24 cellular contexts compared by ENCODE assay signal in genomic region chr9:114218264-114219120, GRCh38.
A peak's percentile ranks its signal among the peaks of the same experiment; 100 is the strongest.
DNase-seq lines count a peak whose midpoint lies in the region; ATAC-seq, FAIRE-seq and TF ChIP-seq lines count a peak whose summit lies in the region.
"Had no signal": no experiment of that assay in that cellular context is flagged by ENCODE, and none has a peak within 500 bp of the region (broad histone marks: within the 10 kb centered on the region; RNA-seq: fewer than 3 reads in every experiment).

No MANE protein-coding gene starts in this region.

- TF ChIP-seq CTCF in HepG2 (CRISPR knock-in tag; IDR thresholded peaks at IDR 0.05) (no peak), right lobe of liver (IDR thresholded peaks at IDR 0.05) (no peak), vagina (IDR thresholded peaks at IDR 0.05) (no peak), psoas muscle (IDR thresholded peaks at IDR 0.05) (no peak)

- POLR2A ChIA-PET in HepG2 (lab: Yijun Ruan, JAX): interaction anchor here (1.2 kb wide), 1 partner anchor 44 kb away, joined by 3 read pairs; no protein-coding TSS in a partner anchor

- peak overlapping the region; percentile 22 to 39 for H3K4ac ChIP-seq in mesenchymal stem cell (ENCODE audit: low read depth in 1 of 2, low read length in 2 of 2)

- H3K27me3 ChIP-seq in HepG2 (ENCODE audit: control insufficient read depth in 1 of 2, insufficient read depth in 2 of 2, low read length in 2 of 2): no peaks in the 10 kb centered on the region
- no peaks in the 10 kb centered on the region for H3K27me3 ChIP-seq in right lobe of liver
- no peaks in the 10 kb centered on the region for H3K27me3 ChIP-seq in mesenchymal stem cell (ENCODE audit: control insufficient read depth in 1 of 2, insufficient read depth in 1 of 2, low read length in 2 of 2)
- H3K27me3 ChIP-seq in vagina: no peaks in the 10 kb centered on the region
- H3K27me3 ChIP-seq in psoas muscle (ENCODE audit: insufficient read depth in 3 of 3, low read length in 2 of 3): no peaks in the 10 kb centered on the region

- intact Hi-C loops in HepG2 (cut with micrococcal nuclease; ENCODE audit: unreplicated experiment): no loop called here
- intact Hi-C loops in right lobe of liver (cut with DNase I): no loop called here
- intact Hi-C loops in vagina (cut with DNase I): no loop called here
- intact Hi-C loops in psoas muscle (cut with DNase I): no loop called here

- H2BK15ac ChIP-seq in mesenchymal stem cell (ENCODE audit: low read depth, poor library complexity, severe bottlenecking): peak overlapping the region; percentile 45

- H2BK120ac ChIP-seq in mesenchymal stem cell (ENCODE audit: low read depth, low read length): peak overlapping the region; percentile 56

- FAIRE-seq in HepG2 (lab: Jason Lieb, UNC): no peak
- FAIRE-seq: keratinocyte had no signal

- peak overlapping the region; percentile 34 to 87 for H2BK12ac ChIP-seq in mesenchymal stem cell (ENCODE audit: low read length in 2 of 2)

- H2AK5ac ChIP-seq in mesenchymal stem cell (ENCODE audit: low read length, severe bottlenecking): peak overlapping the region; percentile 16

- H4K20me1 ChIP-seq in HepG2 (ENCODE audit: insufficient read depth, low read length): no peaks in the 10 kb centered on the region

- H2AFZ ChIP-seq in HepG2 (ENCODE audit: low read length) (no peak overlapping the region), mesenchymal stem cell (ENCODE audit: low read depth, low read length) (no peak overlapping the region)

- 95% methylated on average over 8 of the region's 11 CpGs for WGBS in HepG2 (ENCODE audit: low lambda C conversion rate)
- WGBS in right lobe of liver (ENCODE audit: insufficient coverage, low coverage, low lambda C conversion rate, missing lambda C conversion rate): 93% methylated on average over 8 of the region's 11 CpGs
- 94% methylated on average over 9 of the region's 11 CpGs for WGBS in mesenchymal stem cell
- 88 to 94% (median 93%) methylated on average over 11 of the region's 11 CpGs for WGBS in psoas muscle, 3 donors

- no peak overlapping the region for H4K8ac ChIP-seq in mesenchymal stem cell (ENCODE audit: low read length)

- H3K27ac ChIP-seq in HepG2 (ENCODE audit: extremely low read length, insufficient read depth, low read length) (no peak overlapping the region), right lobe of liver (no peak overlapping the region), mesenchymal stem cell (ENCODE audit: low read length, poor library complexity, severe bottlenecking) (no peak overlapping the region), vagina (peak overlapping the region; percentile 80), psoas muscle (no peak overlapping the region)
- H3K27ac ChIP-seq: 22Rv1 had no signal

- H3K4me1 ChIP-seq in HepG2 (ENCODE audit: insufficient read depth, low read length) (peaks cover 5% of the 10 kb centered on the region), right lobe of liver (no peaks in the 10 kb centered on the region), mesenchymal stem cell (ENCODE audit: control insufficient read depth, insufficient read depth, low read depth, low read length) (peaks cover 40% of the 10 kb centered on the region), vagina (peaks cover 47% of the 10 kb centered on the region), psoas muscle (peaks cover 22% of the 10 kb centered on the region)

- CTCF ChIA-PET in HepG2 (lab: Yijun Ruan, JAX; ENCODE audit: low intra/inter-chr PET ratio, low total read pairs): no interaction called here

- no peak for TF ChIP-seq EP300 in HepG2 (IDR thresholded peaks at IDR 0.05; ENCODE audit: low read depth in 2 of 2, low read length in 2 of 2)
- no peak for TF ChIP-seq EP300 in HepG2 (CRISPR knock-in tag; IDR thresholded peaks at IDR 0.05; ENCODE audit: borderline replicate concordance)

- ATAC-seq in HepG2 (no peak), right lobe of liver (no peak), psoas muscle (no peak)
- ATAC-seq: mucosa of descending colon; Right ventricle myocardium inferior; stimulated activated naive CD8-positive, alpha-beta T cell treated with anti-CD3 and anti-CD28 coated beads, Interleukin-15, amount 100 ng/mL, for 72 hours had no signal

- in situ Hi-C loops in HepG2 (cut with HindIII; ENCODE audit: extremely low pct_ligation_motif_present, low pct_unique_long_range_greater_than_20kb): no loop called here

- H3K23ac ChIP-seq in mesenchymal stem cell (ENCODE audit: low read length in 2 of 2): no peak overlapping the region

- H3K36me3 ChIP-seq in HepG2 (replicated peaks in 1 of 2; ENCODE audit: control insufficient read depth in 1 of 2, insufficient read depth in 2 of 2, low read length in 2 of 2) (peaks cover 33 to 84% of the 10 kb centered on the region in 2 experiments), right lobe of liver (no peaks in the 10 kb centered on the region), mesenchymal stem cell (ENCODE audit: control insufficient read depth in 1 of 2, insufficient read depth in 2 of 2, low read depth in 1 of 2, low read length in 2 of 2) (peaks cover 0 to 53% of the 10 kb centered on the region in 2 experiments), vagina (no peaks in the 10 kb centered on the region), psoas muscle (ENCODE audit: insufficient read depth in 1 of 2, low read depth in 1 of 2) (no peaks in the 10 kb centered on the region)

- TSS peak; percentile 3 for BruUV-seq in HepG2 (replicated peaks; lab: Mats Ljungman, UMichigan)

- DNase-seq in HepG2 (ENCODE audit: low spot score): no peak
- no peak for DNase-seq in right lobe of liver
- peak; percentile 66 for DNase-seq in dermis blood vessel endothelial cell
- DNase-seq in mesenchymal stem cell: peak; percentile 47
- no peak for DNase-seq in vagina (ENCODE audit: extremely low spot score in 2 of 2)
- DNase-seq in superior temporal gyrus (ENCODE audit: extremely low spot score): no peak
- no peak for DNase-seq in NCI-H146 (lab: John Stamatoyannopoulos, UW)
- no peak for DNase-seq in psoas muscle
- DNase-seq: activated CD4-positive, alpha-beta T cell treated with anti-CD3 and anti-CD28 coated beads, Interleukin-2, amount 10 ng/mL, durations not matched to agents 7 days and 5 days; activated naive CD4-positive, alpha-beta T cell treated with anti-CD3 and anti-CD28 coated beads for 36 hours; central memory CD4-positive, alpha-beta T cell; DMS153; erythroblast; GDM1; GOT3; mucosa of descending colon; NCI-H1048; NCI-H1930; posterior cingulate gyrus; stimulated activated CD4-positive, alpha-beta T cell treated with anti-CD3 and anti-CD28 coated beads, Interleukin-15, amount 100 ng/mL, for 24 hours; stimulated activated naive CD8-positive, alpha-beta T cell treated with anti-CD3 and anti-CD28 coated beads, Interleukin-15, amount 100 ng/mL, for 72 hours had no signal

- H3K18ac ChIP-seq in mesenchymal stem cell (ENCODE audit: low read depth in 1 of 2, low read length in 2 of 2): peak overlapping the region in 1 of 2 experiments; percentile 67

- H3K9ac ChIP-seq in HepG2 (ENCODE audit: insufficient read depth, low read depth, low read length) (no peak overlapping the region), mesenchymal stem cell (ENCODE audit: low read length) (no peak overlapping the region)

- no peak overlapping the region for H2BK5ac ChIP-seq in mesenchymal stem cell (ENCODE audit: low read depth, low read length, poor library complexity, severe bottlenecking)

- H3K9me3 ChIP-seq in HepG2 (ENCODE audit: low read length) (no peaks in the 10 kb centered on the region), right lobe of liver (no peaks in the 10 kb centered on the region), mesenchymal stem cell (ENCODE audit: control insufficient read depth, low read length) (no peaks in the 10 kb centered on the region), vagina (no peaks in the 10 kb centered on the region), psoas muscle (no peaks in the 10 kb centered on the region)
- H3K9me3 ChIP-seq: mucosa of descending colon had no signal

- H3K79me1 ChIP-seq in mesenchymal stem cell (replicated peaks; ENCODE audit: low read length, poor library complexity, severe bottlenecking): peaks cover 3% of the 10 kb centered on the region

- H3K14ac ChIP-seq in mesenchymal stem cell (ENCODE audit: low read length in 2 of 2): no peak overlapping the region

- H4K91ac ChIP-seq in mesenchymal stem cell (ENCODE audit: low read length): peak overlapping the region; percentile 52

- H3K4me2 ChIP-seq in HepG2 (ENCODE audit: low read depth, low read length): no peak overlapping the region
- no peak overlapping the region for H3K4me2 ChIP-seq in mesenchymal stem cell (ENCODE audit: low read length, poor library complexity, severe bottlenecking)

- TF ChIP-seq POLR2A in HepG2 (IDR thresholded peaks at IDR 0.05; ENCODE audit: insufficient read depth in 1 of 2, low read depth in 2 of 2, low read length in 2 of 2) (no peak), right lobe of liver (IDR thresholded peaks at IDR 0.05) (no peak), vagina (IDR thresholded peaks at IDR 0.05) (no peak)

- no peak for TF ChIP-seq RAD21 in HepG2 (CRISPR knock-in tag; IDR thresholded peaks at IDR 0.05)

- no peaks in the 10 kb centered on the region for H3K79me2 ChIP-seq in HepG2 (ENCODE audit: insufficient read depth, low read length)

- H3K4me3 ChIP-seq in HepG2 (replicated peaks in 1 of 3; ENCODE audit: insufficient read depth in 1 of 3, low read depth in 2 of 3, low read length in 3 of 3) (no peak overlapping the region), right lobe of liver (no peak overlapping the region), mesenchymal stem cell (ENCODE audit: insufficient read depth in 1 of 2, low read depth in 1 of 2, low read length in 2 of 2) (no peak overlapping the region), vagina (no peak overlapping the region), psoas muscle (no peak overlapping the region)
- H3K4me3 ChIP-seq: mucosa of descending colon had no signal

TF ChIP-seq in HepG2, 621 proteins besides CTCF, POLR2A, EP300 and RAD21 (continues in another document):
- peak; percentile 83 for TF ChIP-seq ZMYM3 (CRISPR knock-in tag; IDR thresholded peaks at IDR 0.05)
- TF ChIP-seq ZNF180 (CRISPR knock-in tag; IDR thresholded peaks at IDR 0.05; ENCODE audit: borderline replicate concordance, low read depth): no peak
- TF ChIP-seq XBP1 (CRISPR knock-in tag; IDR thresholded peaks at IDR 0.05): no peak
- 0 out of 2 replicates have a peak, but pooled peaks have one; percentile 17 for TF ChIP-seq KDM1A (CRISPR knock-in tag; IDR thresholded peaks at IDR 0.05)

Comparison
In these comparisons a context has a peak if more than half of its experiments do, and no peak if none do; other contexts are left out.
1. DNase-seq: peak in dermis blood vessel endothelial cell (single experiment) and mesenchymal stem cell (single experiment); none in HepG2 (single experiment), right lobe of liver (0 of 3), vagina (0 of 2), superior temporal gyrus (single experiment), NCI-H146 (single experiment) and psoas muscle (0 of 2).